Comparison of ENCODE assay signal across 17 cellular contexts in genomic region chr15:44159492-44159891, GRCh38. TPM values are rescaled to one million over a fixed set of nuclear protein-coding genes. Genes with fewer than 3 reads are reported as not detected.
"Had no signal": no experiment of that assay in that cellular context is flagged by ENCODE, and none has a peak within 500 bp of the region (broad histone marks: within the 10 kb centered on the region; RNA-seq: fewer than 3 reads in every experiment).

No MANE protein-coding gene starts in this region.

- H3K9me3 Mint-ChIP-seq: naive thymus-derived CD8-positive, alpha-beta T cell; T-cell had no signal

- H3K27me3 ChIP-seq: upper lobe of right lung had no signal

- H3K4me3 Mint-ChIP-seq: activated CD8-positive, alpha-beta T cell treated with anti-CD3 and anti-CD28 coated beads, Interleukin-2, amount 10 ng/mL, durations not matched to agents 7 days and 5 days; naive thymus-derived CD8-positive, alpha-beta T cell; T-cell had no signal

- DNase-seq: activated CD4-positive, alpha-beta T cell treated with anti-CD3 and anti-CD28 coated beads for 4 hours; activated CD8-positive, alpha-beta memory T cell treated with anti-CD3 and anti-CD28 coated beads, Interleukin-2, amount 50 U/mL, for 48 hours; activated CD8-positive, alpha-beta T cell treated with anti-CD3 and anti-CD28 coated beads, Interleukin-2, amount 10 ng/mL, durations not matched to agents 7 days and 5 days; activated naive CD4-positive, alpha-beta T cell treated with Interleukin-2 at 50 U/mL for 16 hours; hippocampal formation; left cardiac atrium; mucosa of descending colon; naive thymus-derived CD8-positive, alpha-beta T cell; nucleus accumbens; stimulated activated CD4-positive, alpha-beta T cell treated with anti-CD3 and anti-CD28 coated beads, Interleukin-2, amount 100 ng/mL, for 24 hours; stimulated activated naive CD8-positive, alpha-beta T cell treated with anti-CD3 and anti-CD28 coated beads, Interleukin-15, Interleukin-2, amounts not matched to agents 100 U/mL and 50 U/mL, for 24 hours; T-cell; T1000; upper lobe of right lung had no signal

- H3K4me1 ChIP-seq: prostate gland, upper lobe of right lung had no signal

- H3K27ac ChIP-seq: prostate gland, upper lobe of right lung had no signal

- H3K9me3 ChIP-seq: mucosa of descending colon, prostate gland, upper lobe of right lung had no signal

- H3K36me3 ChIP-seq: prostate gland, upper lobe of right lung had no signal

- H3K4me3 ChIP-seq: mucosa of descending colon, prostate gland, upper lobe of right lung had no signal

- H3K36me3 Mint-ChIP-seq: naive thymus-derived CD8-positive, alpha-beta T cell; T-cell had no signal

- H3K4me1 Mint-ChIP-seq: T-cell had no signal

- ATAC-seq: activated CD8-positive, alpha-beta T cell treated with anti-CD3 and anti-CD28 coated beads, Interleukin-2, amount 10 ng/mL, durations not matched to agents 7 days and 5 days; left cardiac atrium; mucosa of descending colon; naive thymus-derived CD8-positive, alpha-beta T cell; sciatic nerve; stimulated activated naive CD8-positive, alpha-beta T cell treated with anti-CD3 and anti-CD28 coated beads, Interleukin-15, Interleukin-2, amounts not matched to agents 100 U/mL and 50 U/mL, for 24 hours; T-cell; upper lobe of right lung had no signal

- FAIRE-seq: colon had no signal

RNA-seq across cellular contexts. Expression of gene FRMD5, which starts 35.6 kb away (rescaled TPM):
- total RNA-seq: activated CD8-positive, alpha-beta T cell treated with anti-CD3 and anti-CD28 coated beads, Interleukin-2, amount 10 ng/mL, durations not matched to agents 7 days and 5 days had no signal
